In genomic region chr6:145209312-145209711, GRCh38 we compare ENCODE assay signal across 1 cellular context.
TF ChIP-seq lines count a peak whose summit lies in the region.

No MANE protein-coding gene starts in this region.

TF ChIP-seq in GM23338, 12 proteins besides CTCF, POLR2A, EP300 and RAD21 (continued from another document):
- TF ChIP-seq ZNF462 (CRISPR knock-in tag; IDR thresholded peaks at IDR 0.05) (no peak), EZH2 (IDR thresholded peaks at IDR 0.05; ENCODE audit: low read depth, unreplicated experiment) (no peak), ZNF331 (CRISPR knock-in tag; IDR thresholded peaks at IDR 0.05; ENCODE audit: low read depth) (no peak), EZH2phosphoT487 (IDR thresholded peaks at IDR 0.05; ENCODE audit: unreplicated experiment) (no peak)
